Comparison of ENCODE assay signal across 20 cellular contexts in genomic region chr4:30402276-30402675, GRCh38.
"Had no signal": no experiment of that assay in that cellular context is flagged by ENCODE, and none has a peak within 500 bp of the region (broad histone marks: within the 10 kb centered on the region; RNA-seq: fewer than 3 reads in every experiment).

No MANE protein-coding gene starts in this region.

- H3K4me3 ChIP-seq: ascending aorta, colonic mucosa, hepatocyte, tibial nerve, uterus had no signal

- H3K36me3 Mint-ChIP-seq: activated naive CD4-positive, alpha-beta T cell treated with anti-CD3 and anti-CD28 coated beads, Interleukin-2, amount 10 ng/mL, durations not matched to agents 7 days and 5 days; natural killer cell had no signal

- H3K27me3 Mint-ChIP-seq: activated CD4-positive, alpha-beta T cell treated with anti-CD3 and anti-CD28 coated beads, Interleukin-2, amount 10 ng/mL, durations not matched to agents 7 days and 5 days; activated naive CD4-positive, alpha-beta T cell treated with anti-CD3 and anti-CD28 coated beads, Interleukin-2, amount 10 ng/mL, durations not matched to agents 7 days and 5 days; activated naive CD8-positive, alpha-beta T cell treated with anti-CD3 and anti-CD28 coated beads, Interleukin-2, amount 50 U/mL, for 24 hours; stimulated activated naive CD8-positive, alpha-beta T cell treated with anti-CD3 and anti-CD28 coated beads, Interleukin-15, Interleukin-2, amounts not matched to agents 100 ng/mL and 50 ng/mL, for 24 hours had no signal

- H3K4me2 ChIP-seq: hepatocyte had no signal

- H3K4me3 Mint-ChIP-seq: activated CD4-positive, alpha-beta T cell treated with anti-CD3 and anti-CD28 coated beads, Interleukin-2, amount 10 ng/mL, durations not matched to agents 7 days and 5 days; activated CD8-positive, alpha-beta T cell treated with anti-CD3 and anti-CD28 coated beads, Interleukin-2, amount 10 ng/mL, durations not matched to agents 7 days and 5 days; activated naive CD4-positive, alpha-beta T cell treated with anti-CD3 and anti-CD28 coated beads, Interleukin-2, amount 10 ng/mL, durations not matched to agents 7 days and 5 days; activated naive CD8-positive, alpha-beta T cell treated with anti-CD3 and anti-CD28 coated beads, Interleukin-2, amount 50 U/mL, for 24 hours; activated T-cell treated with anti-CD3 and anti-CD28 coated beads, Interleukin-2, amount 50 U/mL, for 4 hours; natural killer cell; stimulated activated naive CD8-positive, alpha-beta T cell treated with anti-CD3 and anti-CD28 coated beads, Interleukin-15, Interleukin-2, amounts not matched to agents 100 ng/mL and 50 ng/mL, for 24 hours had no signal

- ATAC-seq: activated CD8-positive, alpha-beta T cell treated with anti-CD3 and anti-CD28 coated beads, Interleukin-2, amount 10 ng/mL, durations not matched to agents 7 days and 5 days; activated naive CD8-positive, alpha-beta T cell treated with anti-CD3 and anti-CD28 coated beads, Interleukin-2, amount 50 U/mL, for 24 hours; activated T-cell treated with anti-CD3 and anti-CD28 coated beads, Interleukin-2, amount 50 U/mL, for 4 hours; left cardiac atrium; natural killer cell; SK-N-SH treated with all-trans-retinoic acid at 6 μM for 48 hours had no signal

- H3K79me2 ChIP-seq: hepatocyte had no signal

- H3K27ac ChIP-seq: ascending aorta, colonic mucosa, hepatocyte, tibial nerve, uterus had no signal

- H2AFZ ChIP-seq: hepatocyte had no signal

- H3K27ac Mint-ChIP-seq: activated CD4-positive, alpha-beta T cell treated with anti-CD3 and anti-CD28 coated beads, Interleukin-2, amount 10 ng/mL, durations not matched to agents 7 days and 5 days; activated CD8-positive, alpha-beta T cell treated with anti-CD3 and anti-CD28 coated beads, Interleukin-2, amount 10 ng/mL, durations not matched to agents 7 days and 5 days; activated naive CD4-positive, alpha-beta T cell treated with anti-CD3 and anti-CD28 coated beads, Interleukin-2, amount 10 ng/mL, durations not matched to agents 7 days and 5 days; activated naive CD8-positive, alpha-beta T cell treated with anti-CD3 and anti-CD28 coated beads, Interleukin-2, amount 50 U/mL, for 24 hours; natural killer cell; stimulated activated naive CD8-positive, alpha-beta T cell treated with anti-CD3 and anti-CD28 coated beads, Interleukin-15, Interleukin-2, amounts not matched to agents 100 ng/mL and 50 ng/mL, for 24 hours had no signal

- H3K4me1 Mint-ChIP-seq: activated CD4-positive, alpha-beta T cell treated with anti-CD3 and anti-CD28 coated beads, Interleukin-2, amount 10 ng/mL, durations not matched to agents 7 days and 5 days; activated naive CD4-positive, alpha-beta T cell treated with anti-CD3 and anti-CD28 coated beads, Interleukin-2, amount 10 ng/mL, durations not matched to agents 7 days and 5 days; activated naive CD8-positive, alpha-beta T cell treated with anti-CD3 and anti-CD28 coated beads, Interleukin-2, amount 50 U/mL, for 24 hours; natural killer cell had no signal

- DNase-seq: activated CD4-positive, alpha-beta T cell treated with anti-CD3 and anti-CD28 coated beads, Interleukin-2, amount 10 ng/mL, durations not matched to agents 7 days and 5 days; activated CD8-positive, alpha-beta T cell treated with anti-CD3 and anti-CD28 coated beads, Interleukin-2, amount 10 ng/mL, durations not matched to agents 7 days and 5 days; activated naive CD4-positive, alpha-beta T cell treated with anti-CD3 and anti-CD28 coated beads, Interleukin-2, amount 10 ng/mL, durations not matched to agents 7 days and 5 days; activated naive CD8-positive, alpha-beta T cell treated with anti-CD3 and anti-CD28 coated beads, Interleukin-2, amount 50 U/mL, for 24 hours; activated T-cell treated with anti-CD3 and anti-CD28 coated beads, Interleukin-2, amount 50 U/mL, for 4 hours; caudate nucleus; colonic mucosa; erythroblast; left cardiac atrium; natural killer cell; posterior cingulate gyrus; stimulated activated CD4-positive, alpha-beta T cell treated with anti-CD3 and anti-CD28 coated beads, Interleukin-2, amount 100 ng/mL, for 24 hours; T-helper 1 cell; T-helper 9 cell; uterus had no signal

- H3K9me3 ChIP-seq: colonic mucosa, uterus had no signal

- H3K4me1 ChIP-seq: ascending aorta, colonic mucosa, tibial nerve, uterus had no signal

- H3K36me3 ChIP-seq: ascending aorta, colonic mucosa, tibial nerve, uterus had no signal
